Comparison of ENCODE assay signal across 9 cellular contexts in the genomic region with DNA sequence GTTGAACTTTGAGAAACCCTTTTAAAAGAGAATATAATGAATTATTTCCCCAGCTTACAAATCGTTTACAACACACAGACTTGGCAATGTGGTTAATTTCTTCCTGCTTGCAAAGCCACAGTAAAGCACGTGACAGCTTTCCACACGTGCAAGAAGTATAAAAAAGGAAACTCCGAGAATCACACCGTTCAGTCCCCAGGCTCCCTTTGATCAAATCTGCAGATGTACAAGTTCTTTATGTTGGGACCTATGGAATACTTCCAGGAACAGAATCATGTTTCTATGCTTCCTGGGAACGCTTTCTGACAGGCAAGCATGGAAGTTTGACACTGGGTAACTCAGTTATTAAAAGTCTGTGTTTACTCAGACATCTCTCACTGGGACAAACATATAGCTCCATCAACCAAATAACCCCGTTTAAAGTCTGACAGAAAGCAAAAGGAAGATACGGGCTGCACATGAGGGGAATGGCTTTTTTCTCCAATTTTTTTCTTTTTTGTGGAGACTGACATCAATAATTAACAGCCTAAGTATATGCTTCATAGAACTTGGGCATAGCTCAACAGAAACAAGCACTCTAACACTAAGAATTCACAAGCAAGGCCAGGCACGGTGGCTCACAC.
DNase-seq lines count a peak whose midpoint lies in the region; ATAC-seq and TF ChIP-seq lines count a peak whose summit lies in the region.
"Had no signal": no experiment of that assay in that cellular context is flagged by ENCODE, and none has a peak within 500 bp of the region (broad histone marks: within the 10 kb centered on the region; RNA-seq: fewer than 3 reads in every experiment).

No MANE protein-coding gene starts in this region.

- peak overlapping the region; percentile 0; the same call in 1 of the 2 replicates for H3K4me2 ChIP-seq in OCI-LY1 (ENCODE audit: low read length)

- no peaks in the 10 kb centered on the region for H3K27me3 Mint-ChIP-seq in progenitor cell of endocrine pancreas

- peaks cover 4% of the 10 kb centered on the region for H3K36me3 Mint-ChIP-seq in progenitor cell of endocrine pancreas (ENCODE audit: insufficient read depth)

- ATAC-seq in HG02588 (IDR thresholded peaks at IDR 0.05; ENCODE audit: unreplicated experiment): peak; percentile 40

- no peak overlapping the region for H2AFZ ChIP-seq in OCI-LY1 (ENCODE audit: low read length)

- no peaks in the 10 kb centered on the region for H3K27me3 ChIP-seq in OCI-LY1 (ENCODE audit: insufficient read depth, low read length)
- H3K27me3 ChIP-seq: tibial nerve had no signal

- no peak overlapping the region for H3K9ac ChIP-seq in OCI-LY1 (ENCODE audit: low read length)

- no peaks in the 10 kb centered on the region for H4K20me1 ChIP-seq in OCI-LY1 (ENCODE audit: insufficient read depth, low read length)

- TF ChIP-seq CTCF in GM13976 (IDR thresholded peaks at IDR 0.05; ENCODE audit: borderline replicate concordance, control extremely low read depth, extremely low read depth, insufficient read depth, missing control alignments): no peak
- TF ChIP-seq CTCF in OCI-LY1 (IDR thresholded peaks at IDR 0.05; ENCODE audit: low read length): no peak
- no peak for TF ChIP-seq CTCF in fibroblast of mammary gland (conservative IDR thresholded peaks at IDR 0.05; ENCODE audit: control insufficient read depth, insufficient read depth, low read depth, low read length)
- TF ChIP-seq CTCF in progenitor cell of endocrine pancreas (IDR thresholded peaks at IDR 0.05; ENCODE audit: unreplicated experiment): no peak

- DNase-seq in GM13976 (ENCODE audit: low spot score): peak; percentile 44
- DNase-seq in fibroblast of mammary gland (ENCODE audit: low read depth): peak; percentile 26
- no peak for DNase-seq in progenitor cell of endocrine pancreas (ENCODE audit: low spot score, unreplicated experiment)
- DNase-seq in DMS79 (lab: John Stamatoyannopoulos, UW): no peak
- no peak for DNase-seq in NCI-H146 treated with DMSO at 0.1 percent for 48 hours (lab: John Stamatoyannopoulos, UW; ENCODE audit: unreplicated experiment)
- DNase-seq in iPS-NIHi11 (ENCODE audit: low spot score): no peak

- no peaks in the 10 kb centered on the region for H3K9me3 Mint-ChIP-seq in progenitor cell of endocrine pancreas (ENCODE audit: low read depth)

- H3K4me3 ChIP-seq in OCI-LY1 (ENCODE audit: low read depth, low read length, poor library complexity, severe bottlenecking) (no peak overlapping the region), fibroblast of mammary gland (ENCODE audit: control insufficient read depth, low read depth, low read length) (no peak overlapping the region)
- H3K4me3 ChIP-seq: tibial nerve had no signal

- H3K27ac Mint-ChIP-seq in progenitor cell of endocrine pancreas: no peak overlapping the region

- H3K36me3 ChIP-seq in OCI-LY1 (ENCODE audit: insufficient read depth, low read length): no peaks in the 10 kb centered on the region

- no peaks in the 10 kb centered on the region for H3K9me3 ChIP-seq in OCI-LY1 (ENCODE audit: low read length)
- H3K9me3 ChIP-seq: tibial nerve had no signal

- no peak overlapping the region for H3K4me3 Mint-ChIP-seq in progenitor cell of endocrine pancreas (ENCODE audit: low read depth)

- in situ Hi-C loops in GM13976 (cut with MboI; ENCODE audit: low sequenced_read_pairs, unreplicated experiment): no loop called here

- peaks cover 35% of the 10 kb centered on the region for H3K4me1 ChIP-seq in OCI-LY1 (ENCODE audit: insufficient read depth, low read length, severe bottlenecking)
- H3K4me1 ChIP-seq: tibial nerve had no signal

- no peaks in the 10 kb centered on the region for H3F3A ChIP-seq in OCI-LY1 (ENCODE audit: insufficient read depth, low read length)

- peaks cover 8% of the 10 kb centered on the region for H3K4me1 Mint-ChIP-seq in progenitor cell of endocrine pancreas (ENCODE audit: low read depth)

- H3K79me2 ChIP-seq in OCI-LY1 (ENCODE audit: insufficient read depth, low read length): no peaks in the 10 kb centered on the region

- no peaks in the 10 kb centered on the region for H3K9me2 ChIP-seq in OCI-LY1 (ENCODE audit: low read depth, low read length)

- H3K27ac ChIP-seq in OCI-LY1 (ENCODE audit: low read depth, low read length, poor library complexity, severe bottlenecking): peak overlapping the region; percentile 59
- H3K27ac ChIP-seq: tibial nerve had no signal

Comparison
In these comparisons a context has a peak if more than half of its experiments do, and no peak if none do; other contexts are left out.
1. DNase-seq: peak in GM13976 (single experiment) and fibroblast of mammary gland (single experiment); none in progenitor cell of endocrine pancreas (single experiment), DMS79 (single experiment), NCI-H146 treated with DMSO at 0.1 percent for 48 hours (single experiment) and iPS-NIHi11 (single experiment).